Comparison of ENCODE assay signal across 1 cellular context in the genomic region with DNA sequence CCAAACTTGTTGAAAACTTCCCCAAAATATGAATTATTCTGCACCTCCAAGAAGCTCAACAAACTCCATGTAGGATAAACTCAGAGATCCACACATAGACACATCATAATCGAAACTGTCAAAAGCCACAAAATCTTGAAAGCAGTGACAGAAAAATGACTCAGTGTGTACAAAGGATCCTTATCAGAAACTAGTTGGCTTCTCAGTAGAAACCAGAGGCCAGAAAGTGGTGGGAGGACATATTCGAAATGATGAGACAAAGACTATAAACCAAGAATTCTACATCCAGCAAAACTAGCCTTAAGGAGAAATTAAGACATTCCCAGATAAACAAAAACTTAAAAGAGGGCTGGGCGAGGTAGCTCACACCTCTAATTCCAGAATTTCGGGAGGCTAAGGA.
TF ChIP-seq lines count a peak whose summit lies in the region.

No MANE protein-coding gene starts in this region.

TF ChIP-seq in GM23338, 12 proteins besides CTCF, POLR2A, EP300 and RAD21 (continued from another document):
- TF ChIP-seq, protein P1, sequence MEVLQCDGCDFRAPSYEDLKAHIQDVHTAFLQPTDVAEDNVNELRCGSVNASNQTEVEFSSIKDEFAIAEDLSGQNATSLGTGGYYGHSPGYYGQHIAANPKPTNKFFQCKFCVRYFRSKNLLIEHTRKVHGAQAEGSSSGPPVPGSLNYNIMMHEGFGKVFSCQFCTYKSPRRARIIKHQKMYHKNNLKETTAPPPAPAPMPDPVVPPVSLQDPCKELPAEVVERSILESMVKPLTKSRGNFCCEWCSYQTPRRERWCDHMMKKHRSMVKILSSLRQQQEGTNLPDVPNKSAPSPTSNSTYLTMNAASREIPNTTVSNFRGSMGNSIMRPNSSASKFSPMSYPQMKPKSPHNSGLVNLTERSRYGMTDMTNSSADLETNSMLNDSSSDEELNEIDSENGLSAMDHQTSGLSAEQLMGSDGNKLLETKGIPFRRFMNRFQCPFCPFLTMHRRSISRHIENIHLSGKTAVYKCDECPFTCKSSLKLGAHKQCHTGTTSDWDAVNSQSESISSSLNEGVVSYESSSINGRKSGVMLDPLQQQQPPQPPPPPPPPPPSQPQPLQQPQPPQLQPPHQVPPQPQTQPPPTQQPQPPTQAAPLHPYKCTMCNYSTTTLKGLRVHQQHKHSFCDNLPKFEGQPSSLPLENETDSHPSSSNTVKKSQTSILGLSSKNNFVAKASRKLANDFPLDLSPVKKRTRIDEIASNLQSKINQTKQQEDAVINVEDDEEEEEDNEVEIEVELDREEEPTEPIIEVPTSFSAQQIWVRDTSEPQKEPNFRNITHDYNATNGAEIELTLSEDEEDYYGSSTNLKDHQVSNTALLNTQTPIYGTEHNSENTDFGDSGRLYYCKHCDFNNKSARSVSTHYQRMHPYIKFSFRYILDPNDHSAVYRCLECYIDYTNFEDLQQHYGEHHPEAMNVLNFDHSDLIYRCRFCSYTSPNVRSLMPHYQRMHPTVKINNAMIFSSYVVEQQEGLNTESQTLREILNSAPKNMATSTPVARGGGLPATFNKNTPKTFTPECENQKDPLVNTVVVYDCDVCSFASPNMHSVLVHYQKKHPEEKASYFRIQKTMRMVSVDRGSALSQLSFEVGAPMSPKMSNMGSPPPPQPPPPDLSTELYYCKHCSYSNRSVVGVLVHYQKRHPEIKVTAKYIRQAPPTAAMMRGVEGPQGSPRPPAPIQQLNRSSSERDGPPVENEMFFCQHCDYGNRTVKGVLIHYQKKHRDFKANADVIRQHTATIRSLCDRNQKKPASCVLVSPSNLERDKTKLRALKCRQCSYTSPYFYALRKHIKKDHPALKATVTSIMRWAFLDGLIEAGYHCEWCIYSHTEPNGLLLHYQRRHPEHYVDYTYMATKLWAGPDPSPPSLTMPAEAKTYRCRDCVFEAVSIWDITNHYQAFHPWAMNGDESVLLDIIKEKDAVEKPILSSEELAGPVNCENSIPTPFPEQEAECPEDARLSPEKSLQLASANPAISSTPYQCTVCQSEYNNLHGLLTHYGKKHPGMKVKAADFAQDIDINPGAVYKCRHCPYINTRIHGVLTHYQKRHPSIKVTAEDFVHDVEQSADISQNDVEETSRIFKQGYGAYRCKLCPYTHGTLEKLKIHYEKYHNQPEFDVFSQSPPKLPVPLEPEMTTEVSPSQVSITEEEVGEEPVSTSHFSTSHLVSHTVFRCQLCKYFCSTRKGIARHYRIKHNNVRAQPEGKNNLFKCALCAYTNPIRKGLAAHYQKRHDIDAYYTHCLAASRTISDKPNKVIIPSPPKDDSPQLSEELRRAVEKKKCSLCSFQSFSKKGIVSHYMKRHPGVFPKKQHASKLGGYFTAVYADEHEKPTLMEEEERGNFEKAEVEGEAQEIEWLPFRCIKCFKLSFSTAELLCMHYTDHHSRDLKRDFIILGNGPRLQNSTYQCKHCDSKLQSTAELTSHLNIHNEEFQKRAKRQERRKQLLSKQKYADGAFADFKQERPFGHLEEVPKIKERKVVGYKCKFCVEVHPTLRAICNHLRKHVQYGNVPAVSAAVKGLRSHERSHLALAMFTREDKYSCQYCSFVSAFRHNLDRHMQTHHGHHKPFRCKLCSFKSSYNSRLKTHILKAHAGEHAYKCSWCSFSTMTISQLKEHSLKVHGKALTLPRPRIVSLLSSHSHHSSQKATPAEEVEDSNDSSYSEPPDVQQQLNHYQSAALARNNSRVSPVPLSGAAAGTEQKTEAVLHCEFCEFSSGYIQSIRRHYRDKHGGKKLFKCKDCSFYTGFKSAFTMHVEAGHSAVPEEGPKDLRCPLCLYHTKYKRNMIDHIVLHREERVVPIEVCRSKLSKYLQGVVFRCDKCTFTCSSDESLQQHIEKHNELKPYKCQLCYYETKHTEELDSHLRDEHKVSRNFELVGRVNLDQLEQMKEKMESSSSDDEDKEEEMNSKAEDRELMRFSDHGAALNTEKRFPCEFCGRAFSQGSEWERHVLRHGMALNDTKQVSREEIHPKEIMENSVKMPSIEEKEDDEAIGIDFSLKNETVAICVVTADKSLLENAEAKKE (CRISPR knock-in tag; IDR thresholded peaks at IDR 0.05): no peak
- TF ChIP-seq CREB1 (CRISPR knock-in tag; IDR thresholded peaks at IDR 0.05; ENCODE audit: low read depth): no peak
